8 cellular contexts compared by ENCODE assay signal in the genomic region with DNA sequence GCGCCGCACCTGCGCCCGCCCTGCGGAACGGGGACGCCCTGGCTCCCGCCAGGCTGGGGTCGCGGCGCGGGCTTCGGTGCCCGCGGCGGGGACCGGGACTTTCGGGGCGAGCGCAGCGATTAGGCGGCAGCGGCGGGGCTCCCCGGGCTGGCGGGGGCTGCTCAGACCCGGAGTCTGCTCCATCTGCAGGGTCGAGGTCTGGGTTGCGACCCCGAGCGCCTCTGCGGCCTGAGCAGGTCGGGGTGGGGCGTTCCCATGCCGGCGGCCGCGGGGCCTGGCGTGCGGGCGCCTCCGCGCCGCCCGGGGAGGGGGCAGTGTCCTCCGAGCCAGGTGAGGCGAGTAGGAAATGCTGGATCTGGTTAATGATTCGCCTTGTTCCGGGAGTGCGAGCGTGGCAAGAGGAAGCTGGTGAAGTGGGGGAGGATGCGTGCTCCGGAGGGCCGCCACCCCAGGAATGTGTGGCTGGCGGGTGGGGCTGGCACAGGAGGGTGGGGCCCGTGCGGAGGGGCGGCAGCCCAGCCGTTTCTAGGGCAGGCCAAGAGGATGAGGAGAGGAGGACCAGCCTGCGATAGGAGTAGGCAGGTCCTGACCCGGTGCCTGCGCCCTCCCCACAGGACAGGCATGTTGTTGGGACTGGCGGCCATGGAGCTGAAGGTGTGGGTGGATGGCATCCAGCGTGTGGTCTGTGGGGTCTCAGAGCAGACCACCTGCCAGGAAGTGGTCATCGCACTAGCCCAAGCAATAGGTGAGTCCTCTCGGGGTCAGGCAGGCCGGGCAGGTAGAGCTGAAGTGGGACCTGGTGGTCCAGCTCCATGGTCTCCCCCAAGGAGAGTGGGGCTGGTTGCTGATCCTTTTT. TPM values are rescaled to one million over a fixed set of nuclear protein-coding genes. Genes with fewer than 3 reads are reported as not detected.
A peak's percentile ranks its signal among the peaks of the same experiment; 100 is the strongest.
DNase-seq lines count a peak whose midpoint lies in the region; ATAC-seq and TF ChIP-seq lines count a peak whose summit lies in the region.

No MANE protein-coding gene starts in this region.

- H4K8ac ChIP-seq in mesenchymal stem cell (ENCODE audit: low read length), result no peak overlapping the region

- H2AK5ac ChIP-seq in mesenchymal stem cell (ENCODE audit: low read length, severe bottlenecking), result peak overlapping the region; percentile 85

- ATAC-seq in HG02885 (IDR thresholded peaks at IDR 0.05; ENCODE audit: poor library complexity, unreplicated experiment), result peak; percentile 21

- H3K14ac ChIP-seq in mesenchymal stem cell (ENCODE audit: low read length in 2 of 2), result peak overlapping the region in 1 of 2 experiments; percentile 66

- DNase-seq in 8988T (peak; percentile 93), GM13977 (ENCODE audit: low spot score) (peak; percentile 59), NOMO-1 (lab: John Stamatoyannopoulos, UW; ENCODE audit: unreplicated experiment in 2 of 2) (peak; percentile 10 to 40), cardiac fibroblast (ENCODE audit: low read depth in 2 of 2) (no peak), mesenchymal stem cell (no peak), uterus (no peak), Ammon's horn (ENCODE audit: low spot score) (no peak)

- H3K4me3 ChIP-seq in cardiac fibroblast (replicated peaks in 1 of 2; ENCODE audit: low read depth in 2 of 2, low read length in 2 of 2), result peak overlapping the region; percentile 46 to 64
- H3K4me3 ChIP-seq in mesenchymal stem cell (ENCODE audit: insufficient read depth in 1 of 2, low read depth in 1 of 2, low read length in 2 of 2), result peak overlapping the region; percentile 71 to 87
- peak overlapping the region; percentile 28 to 76 for H3K4me3 ChIP-seq in uterus

- H3K23ac ChIP-seq in mesenchymal stem cell (ENCODE audit: low read length in 2 of 2), result no peak overlapping the region

- peak overlapping the region; percentile 36 for H2BK120ac ChIP-seq in mesenchymal stem cell (ENCODE audit: low read depth, low read length)

- H3K36me3 ChIP-seq in mesenchymal stem cell (ENCODE audit: control insufficient read depth in 1 of 2, insufficient read depth in 2 of 2, low read depth in 1 of 2, low read length in 2 of 2) (peaks cover 0 to 35% of the 10 kb centered on the region in 2 experiments), uterus (no peaks in the 10 kb centered on the region)

- peaks cover 20% of the 10 kb centered on the region for H3K79me1 ChIP-seq in mesenchymal stem cell (replicated peaks; ENCODE audit: low read length, poor library complexity, severe bottlenecking)

- TF ChIP-seq CTCF in GM13977 (IDR thresholded peaks at IDR 0.05; ENCODE audit: extremely low read depth, insufficient read depth, missing control alignments) (no peak), cardiac fibroblast (IDR thresholded peaks at IDR 0.05; ENCODE audit: low read depth, low read length) (no peak), uterus (IDR thresholded peaks at IDR 0.05) (no peak)

- H3K27ac ChIP-seq in mesenchymal stem cell (ENCODE audit: low read length, poor library complexity, severe bottlenecking), result peak overlapping the region; percentile 27
- peak overlapping the region in 1 of 2 donors; percentile 20 for H3K27ac ChIP-seq in uterus

- H3K9me3 ChIP-seq in mesenchymal stem cell (ENCODE audit: control insufficient read depth, low read length), result no peaks in the 10 kb centered on the region
- H3K9me3 ChIP-seq in uterus, result no peaks in the 10 kb centered on the region

- no peak overlapping the region for H3K18ac ChIP-seq in mesenchymal stem cell (ENCODE audit: low read depth in 1 of 2, low read length in 2 of 2)

- H3K4me2 ChIP-seq in mesenchymal stem cell (ENCODE audit: low read length, poor library complexity, severe bottlenecking), result peak overlapping the region; percentile 70

- no peak overlapping the region for H3K4ac ChIP-seq in mesenchymal stem cell (ENCODE audit: low read depth in 1 of 2, low read length in 2 of 2)

- no peak for TF ChIP-seq POLR2A in uterus (IDR thresholded peaks at IDR 0.05)

- in situ Hi-C loops in GM13977 (cut with MboI; ENCODE audit: low pct_unique_long_range_greater_than_20kb, low sequenced_read_pairs, unreplicated experiment), result no loop called here

- WGBS in mesenchymal stem cell, result 11% methylated on average over 55 of the region's 67 CpGs

- intact Hi-C loops in uterus (cut with DNase I; ENCODE audit: low total_unique reads), result no loop called here

- H3K4me1 ChIP-seq in mesenchymal stem cell (ENCODE audit: control insufficient read depth, insufficient read depth, low read depth, low read length), result peaks cover 42% of the 10 kb centered on the region
- peaks cover 0 to 6% of the 10 kb centered on the region in 2 donors for H3K4me1 ChIP-seq in uterus

- no peak overlapping the region for H4K91ac ChIP-seq in mesenchymal stem cell (ENCODE audit: low read length)

- peak overlapping the region; percentile 72 for H2AFZ ChIP-seq in mesenchymal stem cell (ENCODE audit: low read depth, low read length)

- peak overlapping the region; percentile 92 for H2BK5ac ChIP-seq in mesenchymal stem cell (ENCODE audit: low read depth, low read length, poor library complexity, severe bottlenecking)

- no peak overlapping the region for H2BK12ac ChIP-seq in mesenchymal stem cell (ENCODE audit: low read length in 2 of 2)

- peaks cover 8 to 64% of the 10 kb centered on the region in 2 experiments for H3K27me3 ChIP-seq in mesenchymal stem cell (ENCODE audit: control insufficient read depth in 1 of 2, insufficient read depth in 1 of 2, low read length in 2 of 2)
- H3K27me3 ChIP-seq in uterus, result no peaks in the 10 kb centered on the region

- H2BK15ac ChIP-seq in mesenchymal stem cell (ENCODE audit: low read depth, poor library complexity, severe bottlenecking), result no peak overlapping the region

- no peak overlapping the region for H3K9ac ChIP-seq in mesenchymal stem cell (ENCODE audit: low read length)

RNA-seq across cellular contexts. Expression of gene RASSF7, which starts 0.6 kb away (rescaled TPM):
- 3.2 TPM for polyA plus RNA-seq in mesenchymal stem cell (2013, experiment 1 of 2)
- 2.3 TPM for polyA plus RNA-seq in mesenchymal stem cell (2013, experiment 2 of 2)
- total RNA-seq in uterus, result 10 to 100 TPM in 2 of 4 donors, 1 to 10 TPM in 1, under 1 TPM in 1; 0.59 to 13.1 (median 8.0) TPM

RNA-seq across cellular contexts. Expression of gene LMNTD2, which starts 0.8 kb away (rescaled TPM):
- polyA plus RNA-seq in mesenchymal stem cell (2013, experiment 1 of 2), result 0.46 TPM
- 0.67 TPM for polyA plus RNA-seq in mesenchymal stem cell (2013, experiment 2 of 2)
- total RNA-seq in uterus, result 1 to 10 TPM in 1 of 4 donors, under 1 TPM in 2, not detected in 1; 0.14 to 2.2 (median 0.51) TPM

RNA-seq across cellular contexts. Expression of gene PHRF1, which starts 14.9 kb away (rescaled TPM):
- polyA plus RNA-seq in mesenchymal stem cell (2013, experiment 1 of 2), result 13.2 TPM
- 11.9 TPM for polyA plus RNA-seq in mesenchymal stem cell (2013, experiment 2 of 2)
- total RNA-seq in uterus, result 10 to 100 TPM in 3 of 4 donors, 1 to 10 TPM in 1; 5.0 to 45.8 (median 24.1) TPM

RNA-seq across cellular contexts. Expression of gene LRRC56, which starts 24.0 kb away (rescaled TPM):
- 1.2 TPM for polyA plus RNA-seq in mesenchymal stem cell (2013, experiment 1 of 2)
- polyA plus RNA-seq in mesenchymal stem cell (2013, experiment 2 of 2), result 1.2 TPM
- total RNA-seq in uterus, result 1 to 10 TPM in 2 of 4 donors, not detected in 2; 1.7 to 1.9 TPM

RNA-seq across cellular contexts. Expression of gene HRAS, which starts 26.0 kb away (rescaled TPM):
- polyA plus RNA-seq in mesenchymal stem cell (2013, experiment 1 of 2), result 41.9 TPM
- 42.6 TPM for polyA plus RNA-seq in mesenchymal stem cell (2013, experiment 2 of 2)
- total RNA-seq in uterus, result 10 to 100 TPM in 3 of 4 donors, 1 to 10 TPM in 1; 5.4 to 37.6 (median 23.8) TPM

Comparison
In these comparisons a context has a peak if more than half of its experiments do, and no peak if none do; other contexts are left out.
1. DNase-seq: peak in 8988T (single experiment), GM13977 (single experiment) and NOMO-1 (2 of 2); none in cardiac fibroblast (0 of 2), mesenchymal stem cell (single experiment), uterus (0 of 2) and Ammon's horn (single experiment).
2. Peak in every context shown above with its lines, with median percentiles within 50 percentile points of each other: H3K4me3 ChIP-seq.